Comparison of ENCODE assay signal across 37 cellular contexts in the genomic region with DNA sequence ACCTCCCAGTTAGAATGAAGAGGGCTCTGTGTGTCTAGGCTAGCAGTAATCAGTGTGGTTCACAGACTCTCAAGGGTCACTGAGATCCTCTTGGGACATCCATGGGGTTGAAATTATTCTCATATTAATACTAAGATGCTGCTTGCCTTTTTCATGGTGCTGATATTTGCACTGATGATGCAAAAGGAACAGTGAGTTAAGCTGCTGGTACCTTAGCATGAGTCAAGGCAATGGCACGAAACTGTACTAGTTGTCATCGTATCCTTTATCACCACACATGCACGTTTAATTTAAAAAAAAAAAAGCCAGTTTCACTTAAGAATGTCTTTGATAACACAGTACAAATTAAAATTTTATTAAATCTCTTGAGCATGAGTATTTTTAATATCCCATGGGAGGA.
DNase-seq lines count a peak whose midpoint lies in the region; FAIRE-seq and TF ChIP-seq lines count a peak whose summit lies in the region.
"Had no signal": no experiment of that assay in that cellular context is flagged by ENCODE, and none has a peak within 500 bp of the region (broad histone marks: within the 10 kb centered on the region; RNA-seq: fewer than 3 reads in every experiment).

No MANE protein-coding gene starts in this region.

- H4K12ac ChIP-seq in trophoblast cell (ENCODE audit: low read depth, low read length): no peak overlapping the region

- H3K27me3 Mint-ChIP-seq in MCF 10A (ENCODE audit: insufficient read depth, unreplicated experiment): no peaks in the 10 kb centered on the region

- no peak overlapping the region for H4K91ac ChIP-seq in trophoblast cell (ENCODE audit: low read depth, low read length)

- H2BK5ac ChIP-seq in trophoblast cell (ENCODE audit: low read depth, low read length, poor library complexity): no peak overlapping the region

- DNase-seq in MCF 10A (ENCODE audit: unreplicated experiment) (no peak), mammary epithelial cell (no peak), ELR (ENCODE audit: low read depth) (peak; percentile 17), Karpas-422 (peak; percentile 35), trophoblast cell (peak; percentile 53 to 89), iPS-NIHi7 (ENCODE audit: extremely low spot score) (no peak), ureter (ENCODE audit: low spot score) (no peak), kidney (no peak)
- DNase-seq: 8988T; ACHN; AML-193; C1 segment of cervical spinal cord; Caco-2; Calu3; CD4-positive, alpha-beta memory T cell; CD4-positive, alpha-beta T cell; CD4-positive, CD25-positive, alpha-beta regulatory T cell; CD8-positive, alpha-beta memory T cell; CD8-positive, alpha-beta T cell; COR-L47; DMS 273 treated with DMSO at 0.1 percent for 48 hours; DMS153; DMS53; DMS79; DMS79 treated with DMSO at 0.1 percent for 48 hours; DND-41; EL had no signal

- H3K4ac ChIP-seq in trophoblast cell (ENCODE audit: low read depth, low read length): no peak overlapping the region

- in situ Hi-C loops in mammary epithelial cell (cut with MboI; ENCODE audit: low sequenced_read_pairs in 2 of 2): no loop called here

- no peak overlapping the region for H3K4me3 Mint-ChIP-seq in MCF 10A (ENCODE audit: unreplicated experiment)
- H3K4me3 Mint-ChIP-seq: B cell; CD14-positive monocyte; CD4-positive, alpha-beta memory T cell; CD4-positive, alpha-beta T cell; CD4-positive, CD25-positive, alpha-beta regulatory T cell; CD8-positive, alpha-beta memory T cell; CD8-positive, alpha-beta T cell had no signal

- no peak overlapping the region for H2BK120ac ChIP-seq in trophoblast cell (ENCODE audit: insufficient read depth, low read length, poor library complexity)

- dilution Hi-C loops in mammary epithelial cell (cut with HindIII; ENCODE audit: low sequenced_read_pairs): no loop called here

- CTCF ChIA-PET in MCF 10A (lab: Yijun Ruan, JAX) (interaction anchor here (0.6 kb wide), 1 partner anchor 1432 kb away, joined by 3 read pairs; no protein-coding TSS in a partner anchor), mammary epithelial cell (lab: Charles Lee; ENCODE audit: low non-redundant PET) (no interaction called here)

- 97% methylated on average over 3 of the region's 3 CpGs for WGBS in mammary epithelial cell (ENCODE audit: low coverage, missing lambda C conversion rate)
- no CpG with 5 or more reads among the region's 3 CpGs for WGBS in trophoblast cell (ENCODE audit: extremely low coverage, insufficient coverage, insufficient read length)

- no peaks in the 10 kb centered on the region for H3K9me3 Mint-ChIP-seq in MCF 10A (ENCODE audit: unreplicated experiment)
- H3K9me3 Mint-ChIP-seq: CD4-positive, alpha-beta T cell; CD8-positive, alpha-beta T cell had no signal

- no peaks in the 10 kb centered on the region for H4K20me1 ChIP-seq in mammary epithelial cell (ENCODE audit: insufficient read depth, low read length)
- H4K20me1 ChIP-seq in Karpas-422 (ENCODE audit: insufficient read depth, low read depth, low read length): no peaks in the 10 kb centered on the region
- H4K20me1 ChIP-seq: BLaER1; BLaER1 treated with 17β-estradiol and CSF1 and Interleukin-3, amounts not matched to agents 10 nM and 100 nM had no signal

- no peak for FAIRE-seq in kidney (lab: Jason Lieb, UNC)
- FAIRE-seq: A204.1, A549, D721Med had no signal

- no peak for TF ChIP-seq CTCF in MCF 10A (IDR thresholded peaks at IDR 0.05; ENCODE audit: unreplicated experiment)
- no peak for TF ChIP-seq CTCF in mammary epithelial cell (conservative IDR thresholded peaks at IDR 0.05 in 1 of 2, IDR thresholded peaks at IDR 0.05 in 1 of 2; ENCODE audit: extremely low read depth in 1 of 2, insufficient read depth in 1 of 2, low read depth in 1 of 2, low read length in 2 of 2)
- TF ChIP-seq CTCF in kidney (IDR thresholded peaks at IDR 0.05; ENCODE audit: borderline replicate concordance, extremely low read depth, insufficient read depth): no peak

- no peak overlapping the region for H3K18ac ChIP-seq in trophoblast cell (ENCODE audit: low read length)

- H3K27ac Mint-ChIP-seq in MCF 10A (ENCODE audit: low read depth, unreplicated experiment): peak overlapping the region; percentile 17
- H3K27ac Mint-ChIP-seq: B cell; CD14-positive monocyte; CD4-positive, alpha-beta memory T cell; CD4-positive, alpha-beta T cell; CD4-positive, CD25-positive, alpha-beta regulatory T cell; CD8-positive, alpha-beta memory T cell; CD8-positive, alpha-beta T cell had no signal

- BruUV-seq in MCF 10A (replicated peaks; lab: Mats Ljungman, UMichigan) (no TSS peak), mammary epithelial cell (replicated peaks; lab: Mats Ljungman, UMichigan) (no TSS peak)

- no peak overlapping the region for H3K14ac ChIP-seq in trophoblast cell (ENCODE audit: low read length)

- H3K79me1 ChIP-seq in trophoblast cell (ENCODE audit: low read length): no peaks in the 10 kb centered on the region

- POLR2A ChIA-PET in MCF 10A (lab: Yijun Ruan, JAX): no interaction called here

- H3K4me2 ChIP-seq in mammary epithelial cell (ENCODE audit: insufficient read depth, low read depth, low read length): no peak overlapping the region
- no peak overlapping the region for H3K4me2 ChIP-seq in Karpas-422 (ENCODE audit: low read depth, low read length, poor library complexity, severe bottlenecking)
- no peak overlapping the region for H3K4me2 ChIP-seq in trophoblast cell (ENCODE audit: low read length)
- H3K4me2 ChIP-seq: A549; BLaER1; BLaER1 treated with 17β-estradiol and CSF1 and Interleukin-3, amounts not matched to agents 10 nM and 100 nM had no signal

- H3K79me2 ChIP-seq in mammary epithelial cell (ENCODE audit: insufficient read depth, low read length) (no peaks in the 10 kb centered on the region), Karpas-422 (ENCODE audit: low read length) (no peaks in the 10 kb centered on the region), trophoblast cell (ENCODE audit: control insufficient read depth, insufficient read depth, low read length, poor library complexity) (no peaks in the 10 kb centered on the region)

- intact Hi-C loops in MCF 10A (cut with micrococcal nuclease): no loop called here
- intact Hi-C loops in mammary epithelial cell (cut with micrococcal nuclease): no loop called here
- intact Hi-C loops in kidney (cut with DNase I): no loop called here

- H2AFZ ChIP-seq in mammary epithelial cell (ENCODE audit: low read depth, low read length) (no peak overlapping the region), Karpas-422 (ENCODE audit: low read length) (no peak overlapping the region), trophoblast cell (ENCODE audit: insufficient read depth, low read length, poor library complexity) (no peak overlapping the region)

- no peak overlapping the region for H3K23ac ChIP-seq in trophoblast cell (ENCODE audit: low read length)

- H2AK5ac ChIP-seq in trophoblast cell (ENCODE audit: low read length): no peak overlapping the region

- H3K4me1 Mint-ChIP-seq in MCF 10A (ENCODE audit: insufficient read depth, unreplicated experiment): no peaks in the 10 kb centered on the region
- H3K4me1 Mint-ChIP-seq: B cell; CD14-positive monocyte; CD4-positive, alpha-beta memory T cell; CD4-positive, CD25-positive, alpha-beta regulatory T cell; CD8-positive, alpha-beta memory T cell had no signal

- H3K9ac ChIP-seq in mammary epithelial cell (ENCODE audit: insufficient read depth, low read length): no peak overlapping the region
- no peak overlapping the region for H3K9ac ChIP-seq in Karpas-422 (ENCODE audit: low read length)
- no peak overlapping the region for H3K9ac ChIP-seq in trophoblast cell (ENCODE audit: low read length)
- no peak overlapping the region for H3K9ac ChIP-seq in kidney (ENCODE audit: low read length in 2 of 2)
- H3K9ac ChIP-seq: BLaER1; BLaER1 treated with 17β-estradiol and CSF1 and Interleukin-3, amounts not matched to agents 10 nM and 100 nM had no signal

- H3K9me2 ChIP-seq in Karpas-422 (replicated peaks; ENCODE audit: insufficient read depth, low read length): no peaks in the 10 kb centered on the region

- H2BK12ac ChIP-seq in trophoblast cell (ENCODE audit: low read length): no peak overlapping the region

- H3K4me3 ChIP-seq in mammary epithelial cell (replicated peaks in 1 of 3; ENCODE audit: insufficient read depth in 1 of 3, low read depth in 2 of 3, low read length in 3 of 3): no peak overlapping the region
- H3K4me3 ChIP-seq in Karpas-422 (ENCODE audit: low read length): no peak overlapping the region
- H3K4me3 ChIP-seq in trophoblast cell (ENCODE audit: low read depth, low read length): no peak overlapping the region
- H3K4me3 ChIP-seq in kidney (ENCODE audit: low read length in 2 of 2): no peak overlapping the region
- H3K4me3 ChIP-seq: A549; BLaER1; BLaER1 treated with 17β-estradiol and CSF1 and Interleukin-3, amounts not matched to agents 10 nM and 100 nM had no signal

- H4K8ac ChIP-seq in trophoblast cell (ENCODE audit: low read depth, low read length): no peak overlapping the region

- H3K9me3 ChIP-seq in mammary epithelial cell (replicated peaks; ENCODE audit: insufficient read depth, low read length): no peaks in the 10 kb centered on the region
- H3K9me3 ChIP-seq in Karpas-422 (ENCODE audit: low read length): no peaks in the 10 kb centered on the region
- H3K9me3 ChIP-seq in trophoblast cell (ENCODE audit: insufficient read depth, low read depth, low read length): no peaks in the 10 kb centered on the region
- no peaks in the 10 kb centered on the region for H3K9me3 ChIP-seq in kidney (ENCODE audit: control insufficient read depth in 1 of 2, low read length in 2 of 2)
- H3K9me3 ChIP-seq: A549, BE2C, Caco-2 had no signal

- H3K36me3 ChIP-seq in mammary epithelial cell (ENCODE audit: insufficient read depth, low read length) (no peaks in the 10 kb centered on the region), Karpas-422 (ENCODE audit: insufficient read depth, low read length) (no peaks in the 10 kb centered on the region), trophoblast cell (ENCODE audit: control insufficient read depth in 1 of 2, insufficient read depth in 2 of 2, low read length in 2 of 2) (no peaks in the 10 kb centered on the region), kidney (ENCODE audit: control insufficient read depth in 1 of 2, insufficient read depth in 2 of 2, low read length in 2 of 2) (no peaks in the 10 kb centered on the region)
- H3K36me3 ChIP-seq: BE2C; BLaER1; BLaER1 treated with 17β-estradiol and CSF1 and Interleukin-3, amounts not matched to agents 10 nM and 100 nM had no signal

- H3K4me1 ChIP-seq in mammary epithelial cell (ENCODE audit: insufficient read depth, low read length): no peaks in the 10 kb centered on the region
- H3K4me1 ChIP-seq in Karpas-422 (ENCODE audit: low read length): peaks cover 8% of the 10 kb centered on the region; the same call in 1 of the 2 replicates
- H3K4me1 ChIP-seq in trophoblast cell (ENCODE audit: control insufficient read depth in 1 of 2, insufficient read depth in 2 of 2, low read length in 2 of 2): no peaks in the 10 kb centered on the region
- no peaks in the 10 kb centered on the region for H3K4me1 ChIP-seq in kidney (ENCODE audit: control insufficient read depth in 1 of 2, insufficient read depth in 1 of 2, low read depth in 1 of 2, low read length in 2 of 2)
- H3K4me1 ChIP-seq: A549; BE2C; BLaER1; BLaER1 treated with 17β-estradiol and CSF1 and Interleukin-3, amounts not matched to agents 10 nM and 100 nM; Caco-2 had no signal

- H3K27ac ChIP-seq in mammary epithelial cell (ENCODE audit: insufficient read depth, low read depth, low read length) (no peak overlapping the region), Karpas-422 (ENCODE audit: low read length) (no peak overlapping the region), trophoblast cell (ENCODE audit: low read depth, low read length) (no peak overlapping the region), kidney (ENCODE audit: low read depth in 2 of 2, low read length in 2 of 2) (no peak overlapping the region)
- H3K27ac ChIP-seq: 22Rv1; A549; BLaER1; BLaER1 treated with 17β-estradiol and CSF1 and Interleukin-3, amounts not matched to agents 10 nM and 100 nM; C4-2B had no signal

- H3K27me3 ChIP-seq in mammary epithelial cell (ENCODE audit: insufficient read depth, low read length): no peaks in the 10 kb centered on the region
- no peaks in the 10 kb centered on the region for H3K27me3 ChIP-seq in Karpas-422 (ENCODE audit: low read length)
- H3K27me3 ChIP-seq in trophoblast cell (ENCODE audit: insufficient read depth, low read length): no peaks in the 10 kb centered on the region
- H3K27me3 ChIP-seq: BE2C; BLaER1; BLaER1 treated with 17β-estradiol and CSF1 and Interleukin-3, amounts not matched to agents 10 nM and 100 nM had no signal

- no peaks in the 10 kb centered on the region for H3K36me3 Mint-ChIP-seq in MCF 10A (ENCODE audit: insufficient read depth, unreplicated experiment)
- H3K36me3 Mint-ChIP-seq: CD14-positive monocyte; CD4-positive, alpha-beta memory T cell; CD4-positive, CD25-positive, alpha-beta regulatory T cell; CD8-positive, alpha-beta T cell had no signal

Comparison
In these comparisons a context has a peak if more than half of its experiments do, and no peak if none do; other contexts are left out.
1. DNase-seq: peak in ELR (single experiment), Karpas-422 (single experiment) and trophoblast cell (2 of 2); none in MCF 10A (single experiment), mammary epithelial cell (single experiment), iPS-NIHi7 (single experiment), ureter (single experiment) and kidney (single experiment).